8 cellular contexts compared by ENCODE assay signal in the genomic region with DNA sequence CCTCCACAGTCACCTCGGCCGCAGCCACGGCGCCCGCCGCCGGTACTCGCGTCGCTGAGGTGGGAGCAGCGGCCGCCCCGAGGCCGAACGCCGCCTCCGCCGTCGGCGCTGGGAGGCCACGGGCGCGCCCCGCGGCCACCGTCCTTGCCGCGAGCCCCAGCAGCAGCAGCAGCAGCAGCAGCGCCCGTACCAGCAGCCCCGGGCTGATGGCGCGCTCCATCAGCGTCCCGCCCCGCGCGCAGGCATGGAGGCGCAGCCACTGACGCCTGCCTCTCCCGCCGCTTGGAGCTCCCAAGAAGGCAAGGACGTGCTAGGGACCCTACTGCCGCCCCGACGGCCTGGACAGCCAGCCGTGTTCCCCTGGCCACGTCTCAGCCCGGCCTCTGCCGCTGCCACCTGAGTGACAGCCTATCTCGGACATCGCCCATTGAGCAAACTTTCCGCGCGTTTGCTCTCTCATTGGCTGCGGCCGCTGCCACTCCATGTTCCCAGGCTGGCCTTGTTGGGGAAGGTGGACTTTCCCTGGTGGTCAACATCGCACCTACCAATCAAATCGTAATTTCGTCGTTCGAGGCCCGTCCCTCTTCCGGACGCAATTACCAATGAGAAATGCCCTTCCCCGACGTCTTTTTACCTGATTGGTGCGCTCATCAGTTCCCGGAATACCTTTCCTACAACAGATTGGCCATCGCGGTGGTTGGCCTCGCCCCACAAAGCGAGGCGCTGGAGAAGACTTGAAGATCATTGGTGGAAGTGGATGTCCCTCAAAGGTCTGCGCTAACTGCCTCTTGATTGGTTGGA. TPM values are rescaled to one million over a fixed set of nuclear protein-coding genes. Genes with fewer than 3 reads are reported as not detected.
DNase-seq lines count a peak whose midpoint lies in the region; ATAC-seq, FAIRE-seq and TF ChIP-seq lines count a peak whose summit lies in the region.

Gene EIF2AK3 (minus strand): TSS at position 410 of the 801 bp plus-strand sequence. CDS start 190 bp downstream, at position 220.

- peaks cover 5 to 33% (median 28%) of the 10 kb centered on the region in 4 experiments; a peak in 6 of 7 replicates for H3K4me1 ChIP-seq in H1 (replicated peaks in 1 of 4; ENCODE audit: control insufficient read depth in 3 of 4, insufficient read depth in 4 of 4, low read length in 3 of 4)

- TF ChIP-seq EP300 in H1 (IDR thresholded peaks at IDR 0.05; ENCODE audit: borderline replicate concordance in 1 of 2, low read depth in 2 of 2, low read length in 2 of 2): no peak

- no peaks in the 10 kb centered on the region for H3K27me3 Mint-ChIP-seq in memory B cell

- no peaks in the 10 kb centered on the region for H3K27me3 ChIP-seq in H1 (replicated peaks in 1 of 4; ENCODE audit: control insufficient read depth in 3 of 4, extremely low read depth in 1 of 4, insufficient read depth in 3 of 4, low read length in 3 of 4)

- H2BK20ac ChIP-seq in H1 (ENCODE audit: low read length): no peak within 1 kb of the TSS

- CTCF ChIA-PET in H1 (lab: Charles Lee; ENCODE audit: partially characterized antibody): interaction anchor here (1.4 to 1.6 kb wide), 2 partner anchors 37 to 44 kb away, joined by 4 to 5 read pairs; no protein-coding TSS in a partner anchor

- H2BK120ac ChIP-seq in H1 (replicated peaks; ENCODE audit: low read depth, low read length): no peak within 1 kb of the TSS

- peak in 1 of 2 experiments; percentile 48; a peak in 2 of 3 replicates for TF ChIP-seq POLR2A in H1 (IDR thresholded peaks at IDR 0.05; ENCODE audit: control extremely low read depth in 1 of 2, low read depth in 2 of 2, low read length in 2 of 2)

- H3K4me2 ChIP-seq in H1 (ENCODE audit: insufficient read depth in 1 of 2, low read depth in 2 of 2, low read length in 2 of 2): peak within 1 kb of the TSS; percentile 88 to 90

- ATAC-seq in GM21367 (IDR thresholded peaks at IDR 0.05; ENCODE audit: unreplicated experiment) (peak; percentile 85), memory B cell (ENCODE audit: low read depth) (peak; percentile 76)

- H3K36me3 Mint-ChIP-seq in memory B cell: no peaks in the 10 kb centered on the region

- no peak within 1 kb of the TSS for H3K27ac Mint-ChIP-seq in memory B cell

- 1% methylated on average over 60 of the region's 75 CpGs; no CpG with 5 or more reads in 1 of the 2 experiments for WGBS in H1 (ENCODE audit: extremely low coverage in 1 of 2, insufficient coverage in 1 of 2, insufficient read length in 1 of 2, insufficient replicate concordance in 2 of 2, low coverage in 1 of 2, low lambda C conversion rate in 2 of 2, missing lambda C conversion rate in 1 of 2), 2 experiments

- H3K9me3 ChIP-seq in H1 (ENCODE audit: insufficient read depth in 2 of 2, low read depth in 1 of 2, low read length in 1 of 2): no peaks in the 10 kb centered on the region

- FAIRE-seq in HTR-8/SVneo (lab: Jason Lieb, UNC) (peak; percentile 99), H1 (lab: Jason Lieb, UNC) (peak; percentile 93)

- POLR2A ChIA-PET in H1 (lab: Charles Lee; ENCODE audit: partially characterized antibody): interaction anchor here (1.0 to 3.1 kb wide), 12 partner anchors 8 to 75 kb away, joined by 3 to 10 read pairs (median 6); no protein-coding TSS in a partner anchor

- peak within 1 kb of the TSS; percentile 77 for H4K91ac ChIP-seq in H1 (replicated peaks; ENCODE audit: insufficient read length, low read length)

- peaks cover 11% of the 10 kb centered on the region for H3K4me1 Mint-ChIP-seq in memory B cell

- H4K20me1 ChIP-seq in H1 (replicated peaks in 1 of 2; ENCODE audit: control insufficient read depth in 1 of 2, insufficient read depth in 2 of 2, low read length in 2 of 2): peaks cover 0 to 3% of the 10 kb centered on the region in 2 experiments

- no peak within 1 kb of the TSS; the same call in 1 of the 2 replicates for H2AK5ac ChIP-seq in H1 (ENCODE audit: low read depth, low read length)

- H3K18ac ChIP-seq in H1 (ENCODE audit: extremely low read depth, low read length): peak within 1 kb of the TSS; percentile 97

- H2BK15ac ChIP-seq in H1 (ENCODE audit: low read length): peak within 1 kb of the TSS; percentile 62; the same call in 1 of the 2 replicates

- no peak for TF ChIP-seq RAD21 in H1 (IDR thresholded peaks at IDR 0.05 in 1 of 2, conservative IDR thresholded peaks at IDR 0.05 in 1 of 2; ENCODE audit: low read depth in 2 of 2, low read length in 2 of 2)

- H3K36me3 ChIP-seq in H1 (ENCODE audit: control insufficient read depth in 2 of 4, insufficient read depth in 4 of 4, low read length in 3 of 4): no peaks in the 10 kb centered on the region

- DNase-seq in COLO829 (ENCODE audit: low spot score) (peak; percentile 95), HTR-8/SVneo (ENCODE audit: insufficient read length, low spot score) (peak; percentile 99), NOMO-1 treated with dmso at 0.1 percent for 144 hours (lab: John Stamatoyannopoulos, UW; ENCODE audit: unreplicated experiment) (peak; percentile 99), H1 (ENCODE audit: low read depth in 1 of 2, low spot score in 2 of 2) (peak; percentile 96 to 99), memory B cell (ENCODE audit: low spot score in 2 of 2) (peak; percentile 91 to 93)
- DNase-seq in activated CD8-positive, alpha-beta memory T cell treated with anti-CD3 and anti-CD28 coated beads for 48 hours (ENCODE audit: low read depth in 2 of 3, low spot score in 2 of 3): peak; percentile 80 to 85 (median 83)
- peak; percentile 82 for DNase-seq in stimulated activated CD8-positive, alpha-beta memory T cell treated with anti-CD3 and anti-CD28 coated beads, Interleukin-12 subunit alpha, Interleukin-12 subunit beta, amount 100 ng/mL, for 24 hours (ENCODE audit: extremely low read depth)

- H3K23ac ChIP-seq in H1 (ENCODE audit: insufficient read length): no peak within 1 kb of the TSS

- H3K23me2 ChIP-seq in H1 (ENCODE audit: low read depth, low read length): peaks cover 7% of the 10 kb centered on the region; the same call in 1 of the 2 replicates

- H2BK12ac ChIP-seq in H1 (ENCODE audit: low read depth, low read length): peak within 1 kb of the TSS; percentile 61; the same call in 1 of the 2 replicates

- H3K79me2 ChIP-seq in H1 (ENCODE audit: control insufficient read depth in 1 of 2, insufficient read depth in 2 of 2, low read length in 2 of 2): peaks cover 3 to 41% of the 10 kb centered on the region in 2 experiments; a peak in 3 of 4 replicates

- H4K8ac ChIP-seq in H1 (ENCODE audit: extremely low read depth, insufficient read depth, low read length): peak within 1 kb of the TSS; percentile 91

- H2BK5ac ChIP-seq in H1 (ENCODE audit: low read depth, low read length): peak within 1 kb of the TSS; percentile 95

- H4K5ac ChIP-seq in H1 (ENCODE audit: insufficient read length, low read depth, low read length): peak within 1 kb of the TSS; percentile 95

- H2AFZ ChIP-seq in H1 (ENCODE audit: low read length): peak within 1 kb of the TSS; percentile 56

- peak within 1 kb of the TSS; percentile 30 for H3K4ac ChIP-seq in H1 (replicated peaks; ENCODE audit: insufficient read length, low read depth, low read length)

- peak within 1 kb of the TSS; percentile 79 to 91 (median 86) for H3K4me3 ChIP-seq in H1 (ENCODE audit: extremely low read depth in 1 of 4, insufficient read depth in 2 of 4, low read depth in 3 of 4, low read length in 4 of 4)

- no peak within 1 kb of the TSS for H3K4me3 Mint-ChIP-seq in memory B cell

- no peak for TF ChIP-seq CTCF in H1 (IDR thresholded peaks at IDR 0.05; ENCODE audit: control extremely low read depth in 1 of 3, insufficient read depth in 1 of 3, low read depth in 1 of 3, low read length in 3 of 3)

- peak within 1 kb of the TSS; percentile 78 to 99 (median 96) for H3K9ac ChIP-seq in H1 (replicated peaks in 1 of 4; ENCODE audit: extremely low read depth in 1 of 4, low read depth in 3 of 4, low read length in 3 of 4)

- no peaks in the 10 kb centered on the region for H3K9me3 Mint-ChIP-seq in memory B cell

- peak within 1 kb of the TSS; percentile 97 for H3K27ac ChIP-seq in H1 (ENCODE audit: low read depth, low read length)

- no peaks in the 10 kb centered on the region; the same call in 1 of the 2 replicates for H3K79me1 ChIP-seq in H1 (ENCODE audit: low read depth, low read length)

- H3K56ac ChIP-seq in H1 (replicated peaks; ENCODE audit: insufficient read length, low read depth, low read length): peak within 1 kb of the TSS; percentile 48

- no peak within 1 kb of the TSS for H3K14ac ChIP-seq in H1 (ENCODE audit: insufficient read length)

TF ChIP-seq in H1, 55 proteins besides CTCF, POLR2A, EP300 and RAD21 (continues in another document):
- TF ChIP-seq KDM1A (IDR thresholded peaks at IDR 0.05; ENCODE audit: borderline replicate concordance, low read length): no peak
- TF ChIP-seq CREB1 (IDR thresholded peaks at IDR 0.05): peak; percentile 76; the same call in 1 of the 2 replicates
- no peak for TF ChIP-seq SIRT6 (IDR thresholded peaks at IDR 0.05; ENCODE audit: low read length)
- peak; percentile 96 for TF ChIP-seq SP2 (IDR thresholded peaks at IDR 0.05; ENCODE audit: low read length)
- peak; percentile 86; the same call in 1 of the 2 replicates for TF ChIP-seq POLR2AphosphoS5 (IDR thresholded peaks at IDR 0.05; ENCODE audit: low read depth, low read length)
- peak; percentile 61 for TF ChIP-seq TAF7 (optimal IDR thresholded peaks at IDR 0.05; ENCODE audit: borderline replicate concordance, low read depth, low read length)
- no peak for TF ChIP-seq JUN (IDR thresholded peaks at IDR 0.05; ENCODE audit: low read depth, low read length)
- no peak for TF ChIP-seq HDAC2 (IDR thresholded peaks at IDR 0.05; ENCODE audit: borderline replicate concordance in 1 of 2, low read depth in 2 of 2, low read length in 2 of 2)
- peak; percentile 54 for TF ChIP-seq KDM4A (IDR thresholded peaks at IDR 0.05; ENCODE audit: low read depth, low read length, severe bottlenecking)
- TF ChIP-seq GTF2F1 (IDR thresholded peaks at IDR 0.05; ENCODE audit: borderline replicate concordance, low read depth, low read length): peak; percentile 56; the same call in 1 of the 2 replicates
- peak; percentile 80 for TF ChIP-seq TBP (IDR thresholded peaks at IDR 0.05; ENCODE audit: low read depth, low read length)
- peak; percentile 100 for TF ChIP-seq SP1 (IDR thresholded peaks at IDR 0.05; ENCODE audit: low read depth, low read length)
- no peak for TF ChIP-seq JUND (IDR thresholded peaks at IDR 0.05; ENCODE audit: low read length)
- peak; percentile 36 for TF ChIP-seq ASH2L (IDR thresholded peaks at IDR 0.05; ENCODE audit: low read length)
- peak; percentile 90; the same call in 1 of the 2 replicates for TF ChIP-seq SP4 (IDR thresholded peaks at IDR 0.05; ENCODE audit: low read length)

RNA-seq across cellular contexts. Expression of gene EIF2AK3, which starts in this region (rescaled TPM):
- total RNA-seq in H1 (2021; fragmentation: NEBNext Ultra II Directional; extraction: Animal tissue kit (Norgen Biotek cat#: 25700)): 22.7 and 22.8 TPM in 2 replicates
- polyA plus RNA-seq in H1 (2011; rRNA removed): 3.3 and 5.8 TPM in 2 replicates
- 5.4 TPM for polyA plus RNA-seq in H1 (2011; cell fraction: cytosol; rRNA removed)
- 4.2 TPM for polyA plus RNA-seq in H1 (2011; cell fraction: nucleus; rRNA removed)
- polyA plus RNA-seq in H1 (2012, experiment 1 of 2): 13.0 to 21.6 TPM (median 15.6 TPM) in 4 replicates
- polyA plus RNA-seq in H1 (2012, experiment 2 of 2): 0.98 TPM
- polyA plus RNA-seq in H1 (2013, experiment 1 of 2): 22.0 TPM
- polyA plus RNA-seq in H1 (2013, experiment 2 of 2): 25.2 TPM
- polyA minus RNA-seq in H1 (2011; rRNA and poly(A)+ RNA removed): 9.5 and 23.6 TPM in 2 replicates
- 8.9 TPM for polyA minus RNA-seq in H1 (2011; cell fraction: cytosol; rRNA and poly(A)+ RNA removed)
- polyA minus RNA-seq in H1 (2011; cell fraction: nucleus; rRNA and poly(A)+ RNA removed): 16.7 TPM

Comparison
In these comparisons a context has a peak if more than half of its experiments do, and no peak if none do; other contexts are left out.
1. Peak in every context shown above with its lines: DNase-seq, ATAC-seq, H3K4me3 ChIP-seq and H3K27ac ChIP-seq.